28 cellular contexts compared by ENCODE assay signal in the genomic region with DNA sequence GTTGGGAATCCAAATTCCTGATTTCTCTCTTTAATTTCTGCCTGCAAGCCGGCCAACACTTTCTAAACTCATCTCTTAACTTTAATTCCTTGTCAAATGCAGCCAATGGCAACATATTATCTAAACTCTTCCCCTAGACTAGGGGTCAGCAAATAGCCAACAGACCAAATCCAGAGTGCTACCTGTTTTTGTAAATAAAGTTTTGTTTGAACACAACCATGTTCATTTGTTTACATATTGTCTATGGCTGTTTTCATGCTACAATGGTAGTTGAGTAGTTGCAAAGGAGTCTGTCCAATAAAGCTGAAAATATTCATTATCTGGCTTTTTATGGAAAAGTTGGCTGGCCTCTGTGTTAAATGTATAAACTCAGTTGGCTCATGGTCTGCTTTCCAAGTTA. TPM values are rescaled to one million over a fixed set of nuclear protein-coding genes. Genes with fewer than 3 reads are reported as not detected.
DNase-seq lines count a peak whose midpoint lies in the region; ATAC-seq, FAIRE-seq and TF ChIP-seq lines count a peak whose summit lies in the region.
"Had no signal": no experiment of that assay in that cellular context is flagged by ENCODE, and none has a peak within 500 bp of the region (broad histone marks: within the 10 kb centered on the region; RNA-seq: fewer than 3 reads in every experiment).

No MANE protein-coding gene starts in this region.

- H3K4me2 ChIP-seq in K562 (ENCODE audit: insufficient read depth, low read length), result no peak overlapping the region
- H3K4me2 ChIP-seq: BLaER1 had no signal

- no peak for FAIRE-seq in K562 (lab: Jason Lieb, UNC)
- FAIRE-seq: A204.1, GM12878, GM12892, GM18507 had no signal

- CTCF ChIA-PET in K562 (lab: Yijun Ruan, JAX; ENCODE audit: low intra/inter-chr PET ratio), result no interaction called here

- H3K9me1 ChIP-seq in K562 (ENCODE audit: control insufficient read depth, insufficient read depth, low read length), result no peaks in the 10 kb centered on the region

- H3K4me1 Mint-ChIP-seq in nephron, result peaks cover 37% of the 10 kb centered on the region
- H3K4me1 Mint-ChIP-seq: CD14-positive monocyte; CD4-positive, alpha-beta memory T cell; CD4-positive, CD25-positive, alpha-beta regulatory T cell; CD8-positive, alpha-beta memory T cell had no signal

- no peaks in the 10 kb centered on the region for H3K27me3 Mint-ChIP-seq in nephron (ENCODE audit: low read depth)

- H3K36me3 ChIP-seq in K562 (ENCODE audit: control insufficient read depth, insufficient read depth, low read length) (peaks cover 54% of the 10 kb centered on the region), adrenal gland (replicated peaks in 1 of 2) (no peaks in the 10 kb centered on the region)
- H3K36me3 ChIP-seq: BE2C, BLaER1 had no signal

- H3K9me3 Mint-ChIP-seq in nephron, result no peaks in the 10 kb centered on the region
- H3K9me3 Mint-ChIP-seq: CD14-positive monocyte; CD8-positive, alpha-beta memory T cell had no signal

- in situ Hi-C loops in K562 (cut with MboI), result no loop called here

- 77% methylated on average over 1 of the region's 1 CpG for WGBS in K562 (ENCODE audit: insufficient coverage, low coverage, missing lambda C conversion rate)
- 70 to 83% (median 79%) methylated on average over 1 of the region's 1 CpG for WGBS in adrenal gland, 4 donors

- intact Hi-C loops in K562 (cut with micrococcal nuclease) (no loop called here), adrenal gland (cut with DNase I) (no loop called here)

- TF ChIP-seq EP300 in K562 (IDR thresholded peaks at IDR 0.05; ENCODE audit: low read length), result no peak

- no peak overlapping the region for H3K9ac ChIP-seq in K562 (ENCODE audit: insufficient read depth in 1 of 2, low read depth in 2 of 2, low read length in 2 of 2)
- H3K9ac ChIP-seq: BLaER1 had no signal

- H3K4me3 Mint-ChIP-seq in nephron, result no peak overlapping the region
- H3K4me3 Mint-ChIP-seq: CD14-positive monocyte; CD4-positive, alpha-beta memory T cell; CD4-positive, CD25-positive, alpha-beta regulatory T cell; CD8-positive, alpha-beta memory T cell had no signal

- H3K36me3 Mint-ChIP-seq in nephron (ENCODE audit: low read depth), result no peaks in the 10 kb centered on the region
- H3K36me3 Mint-ChIP-seq: CD14-positive monocyte; CD4-positive, alpha-beta memory T cell; CD4-positive, CD25-positive, alpha-beta regulatory T cell; CD8-positive, alpha-beta memory T cell had no signal

- H3K27ac Mint-ChIP-seq in nephron, result peak overlapping the region; percentile 19 to 70 (median 59)
- H3K27ac Mint-ChIP-seq: CD14-positive monocyte; CD4-positive, alpha-beta memory T cell; CD4-positive, CD25-positive, alpha-beta regulatory T cell; CD8-positive, alpha-beta memory T cell had no signal

- no peak overlapping the region for H3K27ac ChIP-seq in K562 (ENCODE audit: extremely low read depth, low read depth, low read length)
- H3K27ac ChIP-seq in adrenal gland, result no peak overlapping the region
- H3K27ac ChIP-seq: BLaER1 had no signal

- H4K20me1 ChIP-seq in K562 (replicated peaks; ENCODE audit: control insufficient read depth, insufficient read depth, low read length), result peaks cover 2% of the 10 kb centered on the region; the same call in 1 of the 2 replicates
- H4K20me1 ChIP-seq: BLaER1 had no signal

- BruUV-seq in K562 (replicated peaks; lab: Mats Ljungman, UMichigan), result no TSS peak

- H3K9me3 ChIP-seq in K562 (replicated peaks; ENCODE audit: control insufficient read depth, insufficient read depth, low read depth, low read length) (no peaks in the 10 kb centered on the region), adrenal gland (replicated peaks in 1 of 3) (no peaks in the 10 kb centered on the region)
- H3K9me3 ChIP-seq: BE2C, BLaER1 had no signal

- H3K4me3 ChIP-seq in K562, result no peak overlapping the region
- H3K4me3 ChIP-seq in adrenal gland, result no peak overlapping the region
- H3K4me3 ChIP-seq: BLaER1, GM12878 had no signal

- ATAC-seq in K562, result no peak
- ATAC-seq: GM12878 had no signal

- TF ChIP-seq CTCF in K562 (IDR thresholded peaks at IDR 0.05 in 2 of 3, conservative IDR thresholded peaks at IDR 0.05 in 1 of 3; ENCODE audit: insufficient read depth in 2 of 3, low read depth in 1 of 3, low read length in 3 of 3), result no peak
- no peak for TF ChIP-seq CTCF in nephron (IDR thresholded peaks at IDR 0.05; ENCODE audit: unreplicated experiment in 3 of 3)
- no peak for TF ChIP-seq CTCF in adrenal gland (IDR thresholded peaks at IDR 0.05)

- no peak for TF ChIP-seq RAD21 in K562 (CRISPR knock-in tag; conservative IDR thresholded peaks at IDR 0.05 in 1 of 2, IDR thresholded peaks at IDR 0.05 in 1 of 2)

- DNase-seq in K562 (ENCODE audit: extremely low read depth in 1 of 4, low spot score in 3 of 4) (no peak), adrenal gland (no peak), ureter (ENCODE audit: low spot score) (no peak)
- no peak for DNase-seq in activated CD4-positive, alpha-beta T cell treated with anti-CD3 and anti-CD28 coated beads for 48 hours
- DNase-seq: 8988T; ACHN; BE2C; C1 segment of cervical spinal cord; CD4-positive, alpha-beta memory T cell; CD4-positive, CD25-positive, alpha-beta regulatory T cell; CD8-positive, alpha-beta memory T cell; COR-L47; DMS 273 treated with DMSO at 0.1 percent for 48 hours; DMS153; DMS53; DMS79; DND-41; EL; GDM1 had no signal

- H3K79me2 ChIP-seq in K562 (ENCODE audit: control insufficient read depth, insufficient read depth, low read length), result peaks cover 16% of the 10 kb centered on the region; the same call in 2 of the 3 replicates

- H3K4me1 ChIP-seq in K562 (replicated peaks in 1 of 2; ENCODE audit: control insufficient read depth in 2 of 2, insufficient read depth in 2 of 2, low read length in 2 of 2) (peaks cover 0 to 7% of the 10 kb centered on the region in 2 experiments; a peak in 3 of 5 replicates), adrenal gland (replicated peaks in 1 of 2) (no peaks in the 10 kb centered on the region)
- H3K4me1 ChIP-seq: BE2C, BLaER1 had no signal

- H3K27me3 ChIP-seq in K562 (ENCODE audit: control insufficient read depth in 2 of 2, insufficient read depth in 2 of 2, low read length in 2 of 2), result no peaks in the 10 kb centered on the region
- H3K27me3 ChIP-seq in adrenal gland, result no peaks in the 10 kb centered on the region
- H3K27me3 ChIP-seq: BE2C, BLaER1 had no signal

- TF ChIP-seq POLR2A in K562 (conservative IDR thresholded peaks at IDR 0.05) (no peak), adrenal gland (IDR thresholded peaks at IDR 0.05) (no peak)

- POLR2A ChIA-PET in K562 (lab: Yijun Ruan, JAX), result interaction anchor here (0.9 kb wide), 1 partner anchor 244 kb away, joined by 3 read pairs; no protein-coding TSS in a partner anchor

- no peak overlapping the region for H2AFZ ChIP-seq in K562 (ENCODE audit: low read depth, low read length)

RNA-seq across cellular contexts. Expression of gene RASSF10, which starts 37.2 kb away (rescaled TPM):
- total RNA-seq in K562 (2011; cell fraction: chromatin; rRNA removed; ENCODE audit: low replicate concordance), result not detected in 2 replicates
- total RNA-seq in K562 (2011; cell fraction: nucleolus; rRNA removed), result not detected in 2 replicates
- not detected in 2 replicates for total RNA-seq in K562 (2011; cell fraction: nucleoplasm; rRNA removed)
- not detected in 2 replicates for total RNA-seq in K562 (2014; rRNA removed)
- total RNA-seq in K562 (2014; rRNA removed; fragmentation: Illumina TruSeq; extraction: Trizol), result not detected in 2 replicates
- total RNA-seq in K562 (2015; rRNA removed; fragmentation: Illumina TruSeq; extraction: Trizol), result not detected in 2 replicates
- not detected in 2 replicates for total RNA-seq in K562 (2021)
- not detected in 2 replicates for polyA plus RNA-seq in K562 (2011; rRNA removed)
- not detected in 2 replicates for polyA plus RNA-seq in K562 (2011; cell fraction: cytosol; rRNA removed)
- not detected in 2 replicates for polyA plus RNA-seq in K562 (2011; cell fraction: nucleus; rRNA removed)
- not detected in 2 replicates for polyA plus RNA-seq in K562 (2012)
- polyA plus RNA-seq in K562 (2014; fragmentation: Illumina TruSeq; extraction: Trizol), result not detected in 2 replicates
- not detected for polyA plus RNA-seq in K562 (2014; fragmentation: Nextera tagmentation; extraction: Ambion mirVana)
- not detected in 2 replicates for polyA plus RNA-seq in K562 (2014; rRNA removed)
- polyA minus RNA-seq in K562 (2011; rRNA and poly(A)+ RNA removed), result not detected in 2 replicates
- not detected in 2 replicates for polyA minus RNA-seq in K562 (2011; cell fraction: cytosol; rRNA and poly(A)+ RNA removed)
- polyA minus RNA-seq in K562 (2011; cell fraction: nucleus; rRNA and poly(A)+ RNA removed), result not detected in 2 replicates
- not detected for total RNA-seq in adrenal gland
- polyA plus RNA-seq in adrenal gland, result under 1 TPM in 1 of 3 donors, not detected in 2; 0.07 TPM
- 3.7 TPM for total RNA-seq in ureter
- total RNA-seq: CD4-positive, alpha-beta memory T cell; CD4-positive, CD25-positive, alpha-beta regulatory T cell; CD8-positive, alpha-beta memory T cell; G401 had no signal
- polyA plus RNA-seq: AG04450; CD14-positive monocyte; CD4-positive, alpha-beta memory T cell; CD4-positive, CD25-positive, alpha-beta regulatory T cell; CD8-positive, alpha-beta memory T cell had no signal
